ENCODE assay signal across 24 cellular contexts in genomic region chr11:57126766-57127400, GRCh38. TPM values are rescaled to one million over a fixed set of nuclear protein-coding genes. Genes with fewer than 3 reads are reported as not detected.
DNase-seq lines count a peak whose midpoint lies in the region; ATAC-seq and TF ChIP-seq lines count a peak whose summit lies in the region.
"Had no signal": no experiment of that assay in that cellular context is flagged by ENCODE, and none has a peak within 500 bp of the region (broad histone marks: within the 10 kb centered on the region; RNA-seq: fewer than 3 reads in every experiment).

No MANE protein-coding gene starts in this region.

- intact Hi-C loops in left ventricle myocardium superior (cut with micrococcal nuclease) = no loop called here
- intact Hi-C loops in PC-9 (cut with micrococcal nuclease; ENCODE audit: unreplicated experiment) = no loop called here

- H3K4me2 ChIP-seq in PC-9 = peak overlapping the region; percentile 73
- H3K4me2 ChIP-seq: BLaER1 treated with 17β-estradiol and CSF1 and Interleukin-3, amounts not matched to agents 10 nM and 100 nM had no signal

- H3K4me1 ChIP-seq in cardiac muscle cell (ENCODE audit: low read depth) (peaks cover 43% of the 10 kb centered on the region), PC-9 (replicated peaks; ENCODE audit: insufficient read depth) (peaks cover 55% of the 10 kb centered on the region)
- H3K4me1 ChIP-seq: Peyer's patch had no signal

- no peaks in the 10 kb centered on the region for H3K9me2 ChIP-seq in PC-9 (ENCODE audit: insufficient read depth)

- TF ChIP-seq CTCF in cardiac muscle cell (IDR thresholded peaks at IDR 0.05; ENCODE audit: low read depth, low read length) (no peak), PC-9 (conservative IDR thresholded peaks at IDR 0.05) (no peak), epithelial cell of esophagus (IDR thresholded peaks at IDR 0.05; ENCODE audit: insufficient read depth, low read depth, low read length, missing control alignments) (no peak)

- H3K4me3 ChIP-seq in cardiac muscle cell (no peak overlapping the region), PC-9 (no peak overlapping the region), epithelial cell of esophagus (ENCODE audit: low read length) (no peak overlapping the region)
- H3K4me3 ChIP-seq: BLaER1 treated with 17β-estradiol and CSF1 and Interleukin-3, amounts not matched to agents 10 nM and 100 nM; GM12878; Peyer's patch; SK-N-MC had no signal

- H3K27me3 ChIP-seq in cardiac muscle cell (no peaks in the 10 kb centered on the region), PC-9 (ENCODE audit: insufficient read depth, low read depth) (no peaks in the 10 kb centered on the region)
- H3K27me3 ChIP-seq: Peyer's patch had no signal

- no peak overlapping the region for H2AFZ ChIP-seq in PC-9

- no peaks in the 10 kb centered on the region for H4K20me1 ChIP-seq in PC-9 (ENCODE audit: insufficient read depth)

- CTCF ChIA-PET in PC-9 (lab: Charles Lee) = no interaction called here

- POLR2A ChIA-PET in PC-9 (lab: Charles Lee; ENCODE audit: unreplicated experiment) = no interaction called here

- H3F3A ChIP-seq in PC-9 (ENCODE audit: insufficient read depth, low read depth) = peaks cover 27% of the 10 kb centered on the region

- BruUV-seq in PC-9 (replicated peaks; lab: Mats Ljungman, UMichigan) = no TSS peak

- H3K36me3 ChIP-seq in cardiac muscle cell (no peaks in the 10 kb centered on the region), PC-9 (ENCODE audit: low read depth) (no peaks in the 10 kb centered on the region)
- H3K36me3 ChIP-seq: BLaER1 treated with 17β-estradiol and CSF1 and Interleukin-3, amounts not matched to agents 10 nM and 100 nM; Peyer's patch had no signal

- H3K27ac ChIP-seq in cardiac muscle cell (peak overlapping the region; percentile 49), PC-9 (peak overlapping the region; percentile 97)
- H3K27ac ChIP-seq: BLaER1 treated with 17β-estradiol and CSF1 and Interleukin-3, amounts not matched to agents 10 nM and 100 nM; Peyer's patch; SK-N-MC had no signal

- no peak for ATAC-seq in left ventricle myocardium superior
- ATAC-seq in GM21723 (IDR thresholded peaks at IDR 0.05; ENCODE audit: unreplicated experiment) = no peak
- no peak for ATAC-seq in HG02678 (IDR thresholded peaks at IDR 0.05; ENCODE audit: unreplicated experiment)
- ATAC-seq: GM12878, T-helper 17 cell had no signal

- H3K79me2 ChIP-seq in PC-9 (ENCODE audit: low read depth) = no peaks in the 10 kb centered on the region

- H3K9me3 ChIP-seq in cardiac muscle cell (ENCODE audit: low read depth) (no peaks in the 10 kb centered on the region), PC-9 (ENCODE audit: insufficient read depth, low read depth) (no peaks in the 10 kb centered on the region)
- H3K9me3 ChIP-seq: BLaER1 treated with 17β-estradiol and CSF1 and Interleukin-3, amounts not matched to agents 10 nM and 100 nM; Peyer's patch had no signal

- DNase-seq in cardiac muscle cell (ENCODE audit: low read depth in 1 of 2, low spot score in 1 of 2) (peak in 1 of 2 donors; percentile 41), left ventricle myocardium superior (no peak), PC-9 (peak in 1 of 2 experiments; percentile 99), epithelial cell of esophagus (ENCODE audit: low read depth) (peak; percentile 68), NCI-H526 treated with DMSO at 0.1 percent for 48 hours (lab: John Stamatoyannopoulos, UW) (no peak), GOT3 (lab: John Stamatoyannopoulos, UW) (no peak)
- DNase-seq: AML-193; CD4-positive, alpha-beta T cell; KG1; MM.1S; NCI-H2029; NCI-H446; NCI-H524 treated with DMSO at 0.1 percent for 48 hours; NCI-H82; Peyer's patch; SIG-M5; SW 1271; T-helper 17 cell had no signal

RNA-seq across cellular contexts. Expression of gene LRRC55, which starts 54.9 kb away (rescaled TPM):
- total RNA-seq in cardiac muscle cell (0.11 and 0.21 TPM in 2 replicates), left ventricle myocardium superior (0.35 TPM), PC-9 (2021) (not detected in 2 replicates)
- 0.12 TPM in 1 of 2 replicates, not detected in the other for polyA plus RNA-seq in cardiac muscle cell
- total RNA-seq: CD4-positive, alpha-beta T cell; GM12878; H4; T-helper 17 cell had no signal
